11 cellular contexts compared by ENCODE assay signal in genomic region chr14:35390577-35391387, GRCh38. TPM values are rescaled to one million over a fixed set of nuclear protein-coding genes. Genes with fewer than 3 reads are reported as not detected.
A peak's percentile ranks its signal among the peaks of the same experiment; 100 is the strongest.
DNase-seq lines count a peak whose midpoint lies in the region; ATAC-seq and TF ChIP-seq lines count a peak whose summit lies in the region.
"Had no signal": no experiment of that assay in that cellular context is flagged by ENCODE, and none has a peak within 500 bp of the region (broad histone marks: within the 10 kb centered on the region; RNA-seq: fewer than 3 reads in every experiment).

No MANE protein-coding gene starts in this region.

- no peak overlapping the region for H3K4me3 Mint-ChIP-seq in progenitor cell of endocrine pancreas (ENCODE audit: low read depth)

- H3K4me1 Mint-ChIP-seq in progenitor cell of endocrine pancreas (ENCODE audit: low read depth), result no peaks in the 10 kb centered on the region

- H3K9me3 ChIP-seq in left ventricle myocardium inferior (replicated peaks) (no peaks in the 10 kb centered on the region), right atrium auricular region (no peaks in the 10 kb centered on the region)

- no peak overlapping the region for H3K4me3 ChIP-seq in left ventricle myocardium inferior
- H3K4me3 ChIP-seq in right atrium auricular region, result no peak overlapping the region
- no peak overlapping the region for H3K4me3 ChIP-seq in choroid plexus epithelial cell (ENCODE audit: low read depth, low read length)
- H3K4me3 ChIP-seq: cardiac muscle cell had no signal

- H3K36me3 ChIP-seq in left ventricle myocardium inferior, result no peaks in the 10 kb centered on the region
- no peaks in the 10 kb centered on the region for H3K36me3 ChIP-seq in right atrium auricular region
- H3K36me3 ChIP-seq: cardiac muscle cell had no signal

- peaks cover 24% of the 10 kb centered on the region for H3K4me1 ChIP-seq in left ventricle myocardium inferior
- peaks cover 0 to 8% of the 10 kb centered on the region in 2 donors for H3K4me1 ChIP-seq in right atrium auricular region

- no peak for TF ChIP-seq CTCF in left ventricle myocardium inferior (IDR thresholded peaks at IDR 0.05; ENCODE audit: borderline replicate concordance)
- no peak for TF ChIP-seq CTCF in right atrium auricular region (IDR thresholded peaks at IDR 0.05)
- no peak for TF ChIP-seq CTCF in choroid plexus epithelial cell (conservative IDR thresholded peaks at IDR 0.05; ENCODE audit: low read depth, low read length)
- no peak for TF ChIP-seq CTCF in progenitor cell of endocrine pancreas (IDR thresholded peaks at IDR 0.05; ENCODE audit: unreplicated experiment)

- no peak for ATAC-seq in HG03521 (IDR thresholded peaks at IDR 0.05; ENCODE audit: unreplicated experiment)
- ATAC-seq: left ventricle myocardium superior had no signal

- H3K27ac Mint-ChIP-seq in progenitor cell of endocrine pancreas, result no peak overlapping the region

- H3K27me3 ChIP-seq in left ventricle myocardium inferior (ENCODE audit: low read depth), result no peaks in the 10 kb centered on the region
- no peaks in the 10 kb centered on the region for H3K27me3 ChIP-seq in right atrium auricular region
- H3K27me3 ChIP-seq: cardiac muscle cell had no signal

- peaks cover 6% of the 10 kb centered on the region for H3K9me3 Mint-ChIP-seq in progenitor cell of endocrine pancreas (ENCODE audit: low read depth)

- H3K27me3 Mint-ChIP-seq in progenitor cell of endocrine pancreas, result no peaks in the 10 kb centered on the region

- H3K36me3 Mint-ChIP-seq in progenitor cell of endocrine pancreas (ENCODE audit: insufficient read depth), result no peaks in the 10 kb centered on the region

- DNase-seq in left ventricle myocardium inferior (peak; percentile 15), right atrium auricular region (ENCODE audit: low spot score) (no peak), M059J (ENCODE audit: low read depth) (peak; percentile 80), choroid plexus epithelial cell (ENCODE audit: low read depth) (peak; percentile 47), progenitor cell of endocrine pancreas (ENCODE audit: low spot score, unreplicated experiment) (no peak), nucleus accumbens (lab: John Stamatoyannopoulos, UW) (no peak), HuH-7.5 (ENCODE audit: low spot score) (no peak)
- DNase-seq: T1000 had no signal

- H3K27ac ChIP-seq in left ventricle myocardium inferior (replicated peaks), result no peak overlapping the region
- H3K27ac ChIP-seq in right atrium auricular region, result no peak overlapping the region
- H3K27ac ChIP-seq: cardiac muscle cell had no signal

- intact Hi-C loops in left ventricle myocardium inferior (cut with micrococcal nuclease), result no loop called here

RNA-seq across cellular contexts. Expression of gene NFKBIA, which starts 13.8 kb away (rescaled TPM):
- total RNA-seq in left ventricle myocardium inferior (78.0 TPM), right atrium auricular region (100 to 1,000 TPM; 237 to 302 TPM), progenitor cell of endocrine pancreas (31.8 and 35.7 TPM in 2 replicates)
- 102 and 103 TPM in 2 replicates for total RNA-seq in M059J (2014; rRNA removed; shearing (Covaris generic))

Comparison
In these comparisons a context has a peak if more than half of its experiments do, and no peak if none do; other contexts are left out.
1. DNase-seq: peak in left ventricle myocardium inferior (single experiment), M059J (single experiment) and choroid plexus epithelial cell (single experiment); none in right atrium auricular region (single experiment), progenitor cell of endocrine pancreas (single experiment), nucleus accumbens (0 of 56) and HuH-7.5 (single experiment).